9 cellular contexts compared by ENCODE assay signal in the genomic region with DNA sequence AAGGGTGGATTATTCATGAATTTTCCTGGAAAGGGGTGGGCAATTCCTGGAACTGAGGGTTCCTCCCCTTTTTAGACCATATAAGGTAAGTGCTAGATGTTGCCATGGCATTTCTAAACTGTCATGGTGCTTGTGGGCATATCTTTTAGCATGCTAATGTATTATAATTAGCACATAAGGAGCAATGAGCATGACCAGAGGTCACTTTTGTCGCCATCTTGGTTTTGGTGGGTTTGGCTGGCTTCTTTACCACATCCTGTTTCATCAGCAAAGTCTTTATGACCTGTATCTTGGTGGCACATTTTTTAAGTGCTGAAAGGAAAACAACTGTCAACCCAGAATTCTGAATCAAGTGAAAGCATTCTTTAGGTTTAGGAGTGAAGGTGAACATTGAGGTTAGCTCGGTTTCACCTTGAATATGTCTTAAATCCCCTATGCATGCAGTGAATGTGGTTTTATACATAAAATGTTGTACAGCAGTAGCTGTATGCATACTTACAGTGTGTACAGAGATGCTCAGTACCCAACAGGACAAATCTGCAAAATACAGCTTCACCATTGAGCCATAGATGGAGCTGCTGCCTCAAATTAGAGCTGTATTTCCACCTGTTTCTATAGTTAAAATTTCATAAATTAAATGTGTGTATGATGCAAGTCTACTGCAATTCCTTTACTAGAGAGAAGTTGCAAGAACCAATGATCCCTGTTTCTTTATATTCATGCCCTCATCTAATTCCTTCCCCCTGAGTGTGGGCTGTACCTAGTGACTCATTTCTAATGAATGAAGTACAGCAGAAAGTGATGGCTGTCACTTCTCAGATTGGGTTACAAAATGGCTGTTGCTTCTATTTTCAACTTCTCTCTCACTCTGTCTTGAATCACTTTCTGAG. TPM values are rescaled to one million over a fixed set of nuclear protein-coding genes. Genes with fewer than 3 reads are reported as not detected.
DNase-seq lines count a peak whose midpoint lies in the region; ATAC-seq and TF ChIP-seq lines count a peak whose summit lies in the region.
"Had no signal": no experiment of that assay in that cellular context is flagged by ENCODE, and none has a peak within 500 bp of the region (broad histone marks: within the 10 kb centered on the region; RNA-seq: fewer than 3 reads in every experiment).

No MANE protein-coding gene starts in this region.

- intact Hi-C loops in activated CD4-positive, alpha-beta T cell treated with anti-CD3 and anti-CD28 coated beads for 36 hours (cut with DNase I, micrococcal nuclease) = loop anchor here (1.0 to 5.0 kb wide), 4 partner anchors 54 to 184 kb away; partner anchors contain the start of gene PVR (in 1 of the 2)
- intact Hi-C loops in esophagus squamous epithelium (cut with DNase I) = no loop called here

- no peaks in the 10 kb centered on the region for H3K4me1 ChIP-seq in esophagus squamous epithelium

- ATAC-seq in activated CD4-positive, alpha-beta T cell treated with anti-CD3 and anti-CD28 coated beads for 36 hours = peak; percentile 87
- no peak for ATAC-seq in HG03354 (IDR thresholded peaks at IDR 0.05; ENCODE audit: poor library complexity, severe bottlenecking, unreplicated experiment)

- H3K27ac Mint-ChIP-seq in activated CD4-positive, alpha-beta T cell treated with anti-CD3 and anti-CD28 coated beads for 36 hours = peak overlapping the region; percentile 84

- no peak for TF ChIP-seq CTCF in esophagus squamous epithelium (IDR thresholded peaks at IDR 0.05)

- no peaks in the 10 kb centered on the region for H3K9me3 ChIP-seq in esophagus squamous epithelium
- H3K9me3 ChIP-seq: upper lobe of left lung had no signal

- POLR2A ChIA-PET in activated CD4-positive, alpha-beta T cell treated with anti-CD3 and anti-CD28 coated beads for 36 hours (lab: Charles Lee) = interaction anchor here (0.6 to 1.0 kb wide), 2 partner anchors 19 to 68 kb away, joined by 3 read pairs; no protein-coding TSS in a partner anchor

- peaks cover 6% of the 10 kb centered on the region for H3K27me3 Mint-ChIP-seq in activated CD4-positive, alpha-beta T cell treated with anti-CD3 and anti-CD28 coated beads for 36 hours

- no peak overlapping the region for H3K4me3 ChIP-seq in esophagus squamous epithelium
- H3K4me3 ChIP-seq: upper lobe of left lung had no signal

- H3K4me3 Mint-ChIP-seq in activated CD4-positive, alpha-beta T cell treated with anti-CD3 and anti-CD28 coated beads for 36 hours = no peak overlapping the region

- CTCF ChIA-PET in activated CD4-positive, alpha-beta T cell treated with anti-CD3 and anti-CD28 coated beads for 36 hours (lab: Charles Lee) = interaction anchor here (0.7 to 2.0 kb wide), 7 partner anchors 11 to 366 kb away, joined by 3 to 10 read pairs (median 3); no protein-coding TSS in a partner anchor

- H3K27me3 ChIP-seq in esophagus squamous epithelium = peaks cover 0 to 19% (median 0%) of the 10 kb centered on the region in 4 donors
- H3K27me3 ChIP-seq: upper lobe of left lung had no signal

- TF ChIP-seq POLR2A in erythroblast (IDR thresholded peaks at IDR 0.05; ENCODE audit: low read length) (no peak), esophagus squamous epithelium (IDR thresholded peaks at IDR 0.05) (no peak)

- H3K27ac ChIP-seq in esophagus squamous epithelium = no peak overlapping the region
- H3K27ac ChIP-seq: upper lobe of left lung had no signal

- peaks cover 7% of the 10 kb centered on the region for H3K9me3 Mint-ChIP-seq in activated CD4-positive, alpha-beta T cell treated with anti-CD3 and anti-CD28 coated beads for 36 hours (ENCODE audit: low read depth)

- H3K4me1 Mint-ChIP-seq in activated CD4-positive, alpha-beta T cell treated with anti-CD3 and anti-CD28 coated beads for 36 hours = peaks cover 20% of the 10 kb centered on the region

- WGBS in esophagus squamous epithelium, 2 donors = 60 to 74% methylated on average over 2 of the region's 2 CpGs

- H3K36me3 Mint-ChIP-seq in activated CD4-positive, alpha-beta T cell treated with anti-CD3 and anti-CD28 coated beads for 36 hours (ENCODE audit: low read depth) = no peaks in the 10 kb centered on the region

- peak; percentile 71 for DNase-seq in activated CD4-positive, alpha-beta T cell treated with anti-CD3 and anti-CD28 coated beads for 36 hours
- no peak for DNase-seq in activated CD4-positive, alpha-beta T cell treated with anti-CD3 and anti-CD28 coated beads, Interleukin-2, amount 50 U/mL, for 4 hours
- DNase-seq in RPMI7951 (ENCODE audit: low read depth) (peak; percentile 97), erythroblast (lab: John Stamatoyannopoulos, UW) (peak; percentile 58 to 71), esophagus squamous epithelium (lab: John Stamatoyannopoulos, UW) (no peak), NCI-H524 treated with DMSO at 0.1 percent for 48 hours (lab: John Stamatoyannopoulos, UW) (no peak)
- peak; percentile 7 to 8 for DNase-seq in stimulated activated CD4-positive, alpha-beta T cell treated with anti-CD3 and anti-CD28 coated beads, Interleukin-4, amount 100 ng/mL, for 48 hours (ENCODE audit: low read depth in 2 of 2)
- DNase-seq: upper lobe of left lung had no signal

- no peaks in the 10 kb centered on the region for H3K36me3 ChIP-seq in esophagus squamous epithelium
- H3K36me3 ChIP-seq: upper lobe of left lung had no signal

RNA-seq across cellular contexts. Expression of gene IGSF23, which starts 25.3 kb away (rescaled TPM):
- total RNA-seq in activated CD4-positive, alpha-beta T cell treated with anti-CD3 and anti-CD28 coated beads for 36 hours = not detected
- total RNA-seq in RPMI7951 (2014; rRNA removed; shearing (Covaris generic)) = not detected in 2 replicates
- not detected for total RNA-seq in esophagus squamous epithelium
- total RNA-seq: upper lobe of left lung had no signal

RNA-seq across cellular contexts. Expression of gene PVR, which starts 55.6 kb away (rescaled TPM):
- total RNA-seq in activated CD4-positive, alpha-beta T cell treated with anti-CD3 and anti-CD28 coated beads for 36 hours = 10 to 100 TPM; 10.9 to 11.3 TPM
- total RNA-seq in RPMI7951 (2014; rRNA removed; shearing (Covaris generic)) = 34.2 and 35.7 TPM in 2 replicates
- 10 to 100 TPM; 13.2 to 21.9 (median 20.9) TPM for total RNA-seq in esophagus squamous epithelium

RNA-seq across cellular contexts. Expression of gene CEACAM20, which starts 58.6 kb away (rescaled TPM):
- not detected for total RNA-seq in activated CD4-positive, alpha-beta T cell treated with anti-CD3 and anti-CD28 coated beads for 36 hours
- total RNA-seq in RPMI7951 (2014; rRNA removed; shearing (Covaris generic)) = not detected in 2 replicates
- not detected for total RNA-seq in esophagus squamous epithelium
- total RNA-seq: upper lobe of left lung had no signal

Comparison
In these comparisons a context has a peak if more than half of its experiments do, and no peak if none do; other contexts are left out.
1. DNase-seq: peak in activated CD4-positive, alpha-beta T cell treated with anti-CD3 and anti-CD28 coated beads for 36 hours (single experiment), RPMI7951 (single experiment), erythroblast (2 of 2) and stimulated activated CD4-positive, alpha-beta T cell treated with anti-CD3 and anti-CD28 coated beads, Interleukin-4, amount 100 ng/mL, for 48 hours (2 of 2); none in activated CD4-positive, alpha-beta T cell treated with anti-CD3 and anti-CD28 coated beads, Interleukin-2, amount 50 U/mL, for 4 hours (0 of 2), esophagus squamous epithelium (single experiment) and NCI-H524 treated with DMSO at 0.1 percent for 48 hours (single experiment).